ENCODE assay signal across 27 cellular contexts in genomic region chr18:28510210-28510609, GRCh38.
"Had no signal": no experiment of that assay in that cellular context is flagged by ENCODE, and none has a peak within 500 bp of the region (broad histone marks: within the 10 kb centered on the region; RNA-seq: fewer than 3 reads in every experiment).

No MANE protein-coding gene starts in this region.

- H3K36me3 Mint-ChIP-seq: neural progenitor cell; stimulated activated effector memory CD8-positive, alpha-beta T cell treated with anti-CD3 and anti-CD28 coated beads, Interleukin-12 subunit alpha, Interleukin-12 subunit beta, amount 100 ng/mL, for 72 hours; stimulated activated naive B cell treated with anti-CD40 and anti-IgM and Interleukin-4, amounts not matched to agents 10 μg/mL and 1 μg/mL and 100 μg/mL, for 72 hours; type B pancreatic cell had no signal

- H3K27me3 ChIP-seq: neural progenitor cell, ovary, right lobe of liver, sigmoid colon, stomach, thyroid gland, transverse colon, upper lobe of right lung, uterus had no signal

- H3K36me3 ChIP-seq: neural progenitor cell, ovary, right lobe of liver, sigmoid colon, stomach, thoracic aorta, thyroid gland, transverse colon, upper lobe of right lung, uterus had no signal

- H3K4me1 Mint-ChIP-seq: natural killer cell; nephron; stimulated activated effector memory CD8-positive, alpha-beta T cell treated with anti-CD3 and anti-CD28 coated beads, Interleukin-12 subunit alpha, Interleukin-12 subunit beta, amount 100 ng/mL, for 72 hours; stimulated activated naive B cell treated with anti-CD40 and anti-IgM and Interleukin-4, amounts not matched to agents 10 μg/mL and 1 μg/mL and 100 μg/mL, for 72 hours had no signal

- H3K9me3 Mint-ChIP-seq: nephron, neural progenitor cell had no signal

- H3K9me3 ChIP-seq: ovary, psoas muscle, right lobe of liver, sigmoid colon, stomach, thoracic aorta, thyroid gland, transverse colon, upper lobe of right lung, uterus had no signal

- H3K9ac ChIP-seq: neural progenitor cell, parathyroid adenoma had no signal

- H3K4me2 ChIP-seq: neural progenitor cell had no signal

- H3K79me2 ChIP-seq: parathyroid adenoma had no signal

- FAIRE-seq: small intestine had no signal

- H2AFZ ChIP-seq: neural progenitor cell, parathyroid adenoma had no signal

- H3K4me1 ChIP-seq: neural progenitor cell, parathyroid adenoma, psoas muscle, right lobe of liver, sigmoid colon, stomach, thyroid gland, transverse colon, upper lobe of right lung, uterus had no signal

- H3K27ac ChIP-seq: neural progenitor cell, ovary, parathyroid adenoma, psoas muscle, right lobe of liver, sigmoid colon, stomach, thoracic aorta, thyroid gland, transverse colon, upper lobe of right lung, uterus had no signal

- H3K27ac Mint-ChIP-seq: natural killer cell; nephron; neural progenitor cell; progenitor cell of endocrine pancreas; stimulated activated effector memory CD8-positive, alpha-beta T cell treated with anti-CD3 and anti-CD28 coated beads, Interleukin-12 subunit alpha, Interleukin-12 subunit beta, amount 100 ng/mL, for 72 hours; stimulated activated naive B cell treated with anti-CD40 and anti-IgM and Interleukin-4, amounts not matched to agents 10 μg/mL and 1 μg/mL and 100 μg/mL, for 72 hours; stimulated activated naive CD8-positive, alpha-beta T cell treated with anti-CD3 and anti-CD28 coated beads, Interleukin-15, Interleukin-2, amounts not matched to agents 100 ng/mL and 50 ng/mL, for 24 hours; type B pancreatic cell had no signal

- ATAC-seq: natural killer cell; psoas muscle; right cardiac atrium; right lobe of liver; stimulated activated effector memory CD8-positive, alpha-beta T cell treated with anti-CD3 and anti-CD28 coated beads, Interleukin-12 subunit alpha, Interleukin-12 subunit beta, amount 100 ng/mL, for 72 hours; stimulated activated naive B cell treated with anti-CD40 and anti-IgM and Interleukin-4, amounts not matched to agents 10 μg/mL and 1 μg/mL and 100 μg/mL, for 72 hours; upper lobe of right lung had no signal

- H3K4me3 ChIP-seq: neural progenitor cell, ovary, psoas muscle, right lobe of liver, sigmoid colon, stomach, thoracic aorta, thyroid gland, transverse colon, upper lobe of right lung, uterus had no signal

- DNase-seq: natural killer cell; occipital lobe; ovary; psoas muscle; right cardiac atrium; right lobe of liver; sigmoid colon; small intestine; stimulated activated CD4-positive, alpha-beta T cell treated with anti-CD3 and anti-CD28 coated beads, Interleukin-15, amount 100 ng/mL, for 24 hours; stimulated activated CD4-positive, alpha-beta T cell treated with anti-CD3 and anti-CD28 coated beads, Interleukin-2, amount 100 ng/mL, for 24 hours; stimulated activated CD4-positive, alpha-beta T cell treated with anti-CD3 and anti-CD28 coated beads, Interleukin-2, amount 100 ng/mL, for 48 hours; stimulated activated CD4-positive, alpha-beta T cell treated with anti-CD3 and anti-CD28 coated beads, Interleukin-4, amount 100 ng/mL, for 24 hours; stimulated activated naive B cell treated with anti-CD40 and anti-IgM and Interleukin-4, amounts not matched to agents 10 μg/mL and 1 μg/mL and 100 μg/mL, for 72 hours; stimulated activated naive CD4-positive, alpha-beta T cell treated with Interleukin-2 at 50 U/mL for 16 hours; stomach; thyroid gland; transverse colon; upper lobe of right lung; uterus had no signal

- H3K4me3 Mint-ChIP-seq: natural killer cell; nephron; neural progenitor cell; stimulated activated effector memory CD8-positive, alpha-beta T cell treated with anti-CD3 and anti-CD28 coated beads, Interleukin-12 subunit alpha, Interleukin-12 subunit beta, amount 100 ng/mL, for 72 hours; stimulated activated naive B cell treated with anti-CD40 and anti-IgM and Interleukin-4, amounts not matched to agents 10 μg/mL and 1 μg/mL and 100 μg/mL, for 72 hours; stimulated activated naive CD8-positive, alpha-beta T cell treated with anti-CD3 and anti-CD28 coated beads, Interleukin-15, Interleukin-2, amounts not matched to agents 100 ng/mL and 50 ng/mL, for 24 hours; type B pancreatic cell had no signal

- H3K27me3 Mint-ChIP-seq: progenitor cell of endocrine pancreas; stimulated activated naive B cell treated with anti-CD40 and anti-IgM and Interleukin-4, amounts not matched to agents 10 μg/mL and 1 μg/mL and 100 μg/mL, for 72 hours; stimulated activated naive CD8-positive, alpha-beta T cell treated with anti-CD3 and anti-CD28 coated beads, Interleukin-15, Interleukin-2, amounts not matched to agents 100 ng/mL and 50 ng/mL, for 24 hours; type B pancreatic cell had no signal
